ENCODE assay signal across 18 cellular contexts in the genomic region with DNA sequence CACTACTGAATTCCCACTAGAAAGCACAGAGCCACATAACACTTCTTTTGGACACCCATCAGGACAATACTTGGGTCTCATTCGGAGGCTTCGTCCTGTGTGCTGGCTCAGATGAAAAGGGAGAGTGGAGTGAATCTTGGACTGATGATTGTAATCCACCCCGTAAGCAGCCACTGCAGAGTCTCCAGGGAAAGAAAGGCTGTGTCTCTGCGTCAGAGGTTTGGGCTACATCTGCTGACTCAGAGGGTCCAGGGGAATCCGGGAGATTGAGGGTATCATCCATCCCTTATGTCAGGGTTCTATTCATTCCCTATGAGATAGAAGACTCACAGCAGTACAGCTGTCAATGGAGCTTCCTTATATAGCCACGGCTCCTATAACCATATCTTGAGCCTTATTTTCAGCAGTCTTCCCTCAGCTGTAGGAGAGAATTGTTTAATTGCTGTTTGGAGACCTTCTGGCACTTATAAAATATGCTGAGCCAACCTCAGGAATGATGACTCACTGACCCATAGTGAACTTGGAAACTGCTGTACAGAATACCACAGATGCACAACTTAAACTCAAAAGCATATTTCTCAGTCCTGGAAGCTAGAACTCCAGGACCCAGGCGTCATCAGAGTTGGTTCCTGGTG.
DNase-seq lines count a peak whose midpoint lies in the region; FAIRE-seq and TF ChIP-seq lines count a peak whose summit lies in the region.
"Had no signal": no experiment of that assay in that cellular context is flagged by ENCODE, and none has a peak within 500 bp of the region (broad histone marks: within the 10 kb centered on the region; RNA-seq: fewer than 3 reads in every experiment).

No MANE protein-coding gene starts in this region.

- H3K36me3 Mint-ChIP-seq in immature natural killer cell = peaks cover 0 to 5% (median 0%) of the 10 kb centered on the region in 3 donors
- H3K36me3 Mint-ChIP-seq: CD4-positive, CD25-positive, alpha-beta regulatory T cell; mesothelial cell of epicardium had no signal

- DNase-seq in HK-2 (ENCODE audit: unreplicated experiment) = peak; percentile 13
- DNase-seq in adipocyte (ENCODE audit: low read depth) = peak; percentile 3
- DNase-seq in glomerular visceral epithelial cell (ENCODE audit: extremely low spot score) = peak; percentile 69
- peak; percentile 44 for DNase-seq in stromal cell of bone marrow (ENCODE audit: low read depth)
- DNase-seq in immature natural killer cell = no peak
- DNase-seq in trophoblast cell = no peak
- no peak for DNase-seq in GM12891 (ENCODE audit: insufficient read length, low spot score)
- DNase-seq: activated gamma-delta T cell; CD4-positive, CD25-positive, alpha-beta regulatory T cell; effector CD8-positive, alpha-beta T cell; Karpas-422; NCI-H187 treated with DMSO at 0.1 percent for 48 hours; NCI-H524 treated with DMSO at 0.1 percent for 48 hours; pancreas; PC-9 had no signal

- TF ChIP-seq POLR2A in GM12891 (IDR thresholded peaks at IDR 0.05; ENCODE audit: low read depth, low read length) = no peak

- no peak overlapping the region for H2BK120ac ChIP-seq in trophoblast cell (ENCODE audit: insufficient read depth, low read length, poor library complexity)

- H2AK5ac ChIP-seq in trophoblast cell (ENCODE audit: low read length) = no peak overlapping the region

- H3K18ac ChIP-seq in trophoblast cell (ENCODE audit: low read length) = no peak overlapping the region

- H3K9me3 Mint-ChIP-seq in immature natural killer cell = peaks cover 0 to 13% (median 1%) of the 10 kb centered on the region in 6 donors
- H3K9me3 Mint-ChIP-seq: mesothelial cell of epicardium had no signal

- peaks cover 0 to 3% (median 0%) of the 10 kb centered on the region in 3 donors for H3K27me3 Mint-ChIP-seq in immature natural killer cell (ENCODE audit: low read depth in 3 of 3)
- H3K27me3 Mint-ChIP-seq: CD4-positive, CD25-positive, alpha-beta regulatory T cell had no signal

- H3K9me3 ChIP-seq in adipocyte (ENCODE audit: control insufficient read depth, low read length) = no peaks in the 10 kb centered on the region
- no peaks in the 10 kb centered on the region for H3K9me3 ChIP-seq in trophoblast cell (ENCODE audit: insufficient read depth, low read depth, low read length)
- H3K9me3 ChIP-seq: gastroesophageal sphincter, pancreas had no signal

- H3K9ac ChIP-seq in adipocyte (ENCODE audit: low read length) (no peak overlapping the region), trophoblast cell (ENCODE audit: low read length) (no peak overlapping the region)

- H2BK12ac ChIP-seq in trophoblast cell (ENCODE audit: low read length) = no peak overlapping the region

- FAIRE-seq in GM12891 (lab: Jason Lieb, UNC) = no peak

- no peak overlapping the region for H3K27ac ChIP-seq in trophoblast cell (ENCODE audit: low read depth, low read length)
- H3K27ac ChIP-seq: cardiac muscle cell, gastroesophageal sphincter, pancreas, PC-9 had no signal

- H3K4me2 ChIP-seq in trophoblast cell (ENCODE audit: low read length) = no peak overlapping the region
- H3K4me2 ChIP-seq: PC-9 had no signal

- no peaks in the 10 kb centered on the region for H3K4me1 Mint-ChIP-seq in immature natural killer cell
- H3K4me1 Mint-ChIP-seq: CD4-positive, CD25-positive, alpha-beta regulatory T cell had no signal

- WGBS in trophoblast cell (ENCODE audit: extremely low coverage, insufficient coverage, insufficient read length) = no CpG with 5 or more reads among the region's 7 CpGs

- H3K4ac ChIP-seq in trophoblast cell (ENCODE audit: low read depth, low read length) = no peak overlapping the region

- no peak overlapping the region for H2AFZ ChIP-seq in trophoblast cell (ENCODE audit: insufficient read depth, low read length, poor library complexity)
- H2AFZ ChIP-seq: PC-9 had no signal

- H3K36me3 ChIP-seq in adipocyte (ENCODE audit: control insufficient read depth, insufficient read depth, low read length, severe bottlenecking) (no peaks in the 10 kb centered on the region), trophoblast cell (ENCODE audit: control insufficient read depth in 1 of 2, insufficient read depth in 2 of 2, low read length in 2 of 2) (no peaks in the 10 kb centered on the region)
- H3K36me3 ChIP-seq: cardiac muscle cell, gastroesophageal sphincter, pancreas had no signal

- H3K27ac Mint-ChIP-seq in immature natural killer cell = no peak overlapping the region
- H3K27ac Mint-ChIP-seq: CD4-positive, CD25-positive, alpha-beta regulatory T cell; mesothelial cell of epicardium had no signal

- H3K79me1 ChIP-seq in trophoblast cell (ENCODE audit: low read length) = no peaks in the 10 kb centered on the region

- H3K79me2 ChIP-seq in trophoblast cell (ENCODE audit: control insufficient read depth, insufficient read depth, low read length, poor library complexity) = no peaks in the 10 kb centered on the region

- H3K23ac ChIP-seq in trophoblast cell (ENCODE audit: low read length) = no peak overlapping the region

- H3K4me3 ChIP-seq in adipocyte (ENCODE audit: low read length) (peak overlapping the region; percentile 59), trophoblast cell (ENCODE audit: low read depth, low read length) (no peak overlapping the region)
- H3K4me3 ChIP-seq: cardiac muscle cell, gastroesophageal sphincter, pancreas, PC-9 had no signal

- no peak overlapping the region for H4K8ac ChIP-seq in trophoblast cell (ENCODE audit: low read depth, low read length)

- no peak overlapping the region for H3K4me3 Mint-ChIP-seq in immature natural killer cell
- H3K4me3 Mint-ChIP-seq: CD4-positive, CD25-positive, alpha-beta regulatory T cell; mesothelial cell of epicardium had no signal

- H3K4me1 ChIP-seq in adipocyte (ENCODE audit: control insufficient read depth, insufficient read depth, low read length) (peaks cover 14% of the 10 kb centered on the region), trophoblast cell (ENCODE audit: control insufficient read depth in 1 of 2, insufficient read depth in 2 of 2, low read length in 2 of 2) (no peaks in the 10 kb centered on the region)
- H3K4me1 ChIP-seq: gastroesophageal sphincter, pancreas had no signal

- H3K27me3 ChIP-seq in adipocyte (replicated peaks; ENCODE audit: control insufficient read depth, insufficient read depth, low read length) = peaks cover 12% of the 10 kb centered on the region
- no peaks in the 10 kb centered on the region for H3K27me3 ChIP-seq in trophoblast cell (ENCODE audit: insufficient read depth, low read length)
- H3K27me3 ChIP-seq: cardiac muscle cell, gastroesophageal sphincter had no signal

- no peak overlapping the region for H2BK5ac ChIP-seq in trophoblast cell (ENCODE audit: low read depth, low read length, poor library complexity)

- H4K91ac ChIP-seq in trophoblast cell (ENCODE audit: low read depth, low read length) = no peak overlapping the region

- H3K14ac ChIP-seq in trophoblast cell (ENCODE audit: low read length) = no peak overlapping the region

- no peak overlapping the region for H4K12ac ChIP-seq in trophoblast cell (ENCODE audit: low read depth, low read length)

TF ChIP-seq in GM12891, 5 proteins besides CTCF, POLR2A, EP300 and RAD21:
- TF ChIP-seq SPI1 (IDR thresholded peaks at IDR 0.05; ENCODE audit: low read depth, low read length) = no peak
- no peak for TF ChIP-seq PAX5 (IDR thresholded peaks at IDR 0.05; ENCODE audit: insufficient read depth, low read length, severe bottlenecking)
- no peak for TF ChIP-seq POU2F2 (IDR thresholded peaks at IDR 0.05; ENCODE audit: low read depth, low read length)
- TF ChIP-seq TAF1 (IDR thresholded peaks at IDR 0.05; ENCODE audit: low read depth, low read length) = no peak
- TF ChIP-seq POLR2AphosphoS5 (IDR thresholded peaks at IDR 0.05; ENCODE audit: low read depth, low read length) = no peak

Comparison
In these comparisons a context has a peak if more than half of its experiments do, and no peak if none do; other contexts are left out.
1. DNase-seq: peak in HK-2 (single experiment), adipocyte (single experiment), glomerular visceral epithelial cell (single experiment) and stromal cell of bone marrow (single experiment); none in immature natural killer cell (0 of 3), trophoblast cell (0 of 2) and GM12891 (single experiment).